Comparison of ENCODE assay signal across 7 cellular contexts in genomic region chr3:126261037-126261436, GRCh38.
A peak's percentile ranks its signal among the peaks of the same experiment; 100 is the strongest.
DNase-seq lines count a peak whose midpoint lies in the region; ATAC-seq, FAIRE-seq and TF ChIP-seq lines count a peak whose summit lies in the region.

No MANE protein-coding gene starts in this region.

- no peaks in the 10 kb centered on the region for H3K27me3 ChIP-seq in testis

- 75 to 86% methylated on average over 5 to 6 of the region's 6 CpGs for WGBS in testis, 2 donors

- TF ChIP-seq POLR2A in testis (IDR thresholded peaks at IDR 0.05), result no peak

- TF ChIP-seq CTCF in testis (IDR thresholded peaks at IDR 0.05) (no peak), GM10266 (IDR thresholded peaks at IDR 0.05; ENCODE audit: control insufficient read depth, insufficient read depth, low read depth, missing control alignments) (no peak)

- H3K36me3 ChIP-seq in testis (ENCODE audit: low read depth, missing control alignments), result no peaks in the 10 kb centered on the region

- ATAC-seq in Right ventricle myocardium superior (ENCODE audit: poor library complexity), result peak; percentile 75

- FAIRE-seq in HTR-8/SVneo (lab: Jason Lieb, UNC), result peak; percentile 16

- H3K27ac ChIP-seq in testis, result no peak overlapping the region

- no peak overlapping the region for H3K4me3 ChIP-seq in testis

- H3K9me3 ChIP-seq in testis, result no peaks in the 10 kb centered on the region

- H3K4me1 ChIP-seq in testis, result peaks cover 2% of the 10 kb centered on the region

- DNase-seq in HTR-8/SVneo (ENCODE audit: insufficient read length, low spot score), result peak; percentile 60
- peak; percentile 77 for DNase-seq in SKM-1 treated with dmso at 0.1 percent for 144 hours (lab: John Stamatoyannopoulos, UW; ENCODE audit: unreplicated experiment)
- peak; percentile 79 for DNase-seq in Right ventricle myocardium superior
- peak; percentile 28 for DNase-seq in testis
- DNase-seq in NCI-H1092 (lab: John Stamatoyannopoulos, UW), result no peak
- DNase-seq in GM10266 (ENCODE audit: extremely low spot score), result no peak
- no peak for DNase-seq in NCI-H226

- intact Hi-C loops in Right ventricle myocardium superior (cut with DNase I) (loop anchor here (2.0 to 5.0 kb wide), 2 partner anchors 96 to 128 kb away; partner anchors contain the start of gene KLF15), testis (cut with DNase I; ENCODE audit: low total_unique reads) (loop anchor here (10.0 kb wide), 1 partner anchor 134 kb away; the partner anchor contains the start of gene CFAP100)

Comparison
In these comparisons a context has a peak if more than half of its experiments do, and no peak if none do; other contexts are left out.
1. DNase-seq: peak in HTR-8/SVneo (single experiment), SKM-1 treated with dmso at 0.1 percent for 144 hours (single experiment), Right ventricle myocardium superior (single experiment) and testis (single experiment); none in NCI-H1092 (single experiment), GM10266 (single experiment) and NCI-H226 (single experiment).